Comparison of ENCODE assay signal across 12 cellular contexts in the genomic region with DNA sequence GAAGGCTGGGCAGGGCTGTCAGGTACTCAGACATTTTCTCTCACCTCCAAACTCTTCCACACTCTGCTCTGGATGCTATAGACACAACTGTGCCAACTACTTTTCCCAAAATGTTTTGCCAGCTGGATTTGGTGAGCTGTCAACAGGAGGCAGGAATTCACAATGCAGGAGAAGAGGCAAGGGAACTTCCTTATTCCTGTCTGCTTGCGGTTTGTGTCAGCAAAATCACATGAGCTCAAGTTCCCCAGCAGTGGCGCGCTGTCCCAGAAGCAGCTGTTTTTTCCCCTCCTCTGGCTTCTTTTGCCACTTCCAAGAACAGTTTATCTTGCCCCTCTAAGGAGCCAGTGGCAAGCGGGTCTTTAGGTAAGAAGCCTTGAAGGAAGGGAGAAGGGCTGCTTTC.
DNase-seq lines count a peak whose midpoint lies in the region; ATAC-seq, FAIRE-seq and TF ChIP-seq lines count a peak whose summit lies in the region.
"Had no signal": no experiment of that assay in that cellular context is flagged by ENCODE, and none has a peak within 500 bp of the region (broad histone marks: within the 10 kb centered on the region; RNA-seq: fewer than 3 reads in every experiment).

No MANE protein-coding gene starts in this region.

- TF ChIP-seq POLR2A in HepG2 (IDR thresholded peaks at IDR 0.05; ENCODE audit: insufficient read depth in 1 of 2, low read depth in 2 of 2, low read length in 2 of 2): no peak

- H3K27ac ChIP-seq in liver (ENCODE audit: low read depth in 1 of 2, low read length in 2 of 2) (no peak overlapping the region), HepG2 (ENCODE audit: extremely low read length, insufficient read depth, low read length) (no peak overlapping the region), lower lobe of right lung (no peak overlapping the region), aorta (ENCODE audit: low read depth in 1 of 2, low read length in 2 of 2) (no peak overlapping the region)

- no peak for FAIRE-seq in HepG2 (lab: Jason Lieb, UNC)
- FAIRE-seq: G401.6, GM19239 had no signal

- H3K27me3 ChIP-seq in liver (ENCODE audit: control insufficient read depth in 4 of 4, insufficient read depth in 4 of 4, low read length in 3 of 4): no peaks in the 10 kb centered on the region
- no peaks in the 10 kb centered on the region for H3K27me3 ChIP-seq in HepG2 (ENCODE audit: control insufficient read depth in 1 of 2, insufficient read depth in 2 of 2, low read length in 2 of 2)
- no peaks in the 10 kb centered on the region for H3K27me3 ChIP-seq in lower lobe of right lung (ENCODE audit: low read depth)
- no peaks in the 10 kb centered on the region for H3K27me3 ChIP-seq in aorta (ENCODE audit: control insufficient read depth in 1 of 2, insufficient read depth in 2 of 2, low read length in 1 of 2)
- H3K27me3 ChIP-seq: upper lobe of left lung had no signal

- DNase-seq in HepG2 (ENCODE audit: low spot score): no peak
- DNase-seq in epithelial cell of esophagus (ENCODE audit: low read depth): peak; percentile 21
- DNase-seq in lower lobe of right lung: peak; percentile 51
- DNase-seq in aorta: peak in 1 of 2 donors; percentile 63
- no peak for DNase-seq in COR-L47 (lab: John Stamatoyannopoulos, UW)
- no peak for DNase-seq in HPDE6-E6E7 (ENCODE audit: extremely low spot score)
- no peak for DNase-seq in GOT3 (lab: John Stamatoyannopoulos, UW)
- DNase-seq: NCI-H226 had no signal

- no peak overlapping the region for H3K9ac ChIP-seq in liver (ENCODE audit: low read depth in 1 of 2, low read length in 2 of 2)
- H3K9ac ChIP-seq in HepG2 (ENCODE audit: insufficient read depth, low read depth, low read length): no peak overlapping the region

- H2AFZ ChIP-seq in HepG2 (ENCODE audit: low read length): no peak overlapping the region

- H4K20me1 ChIP-seq in HepG2 (ENCODE audit: insufficient read depth, low read length): no peaks in the 10 kb centered on the region

- CTCF ChIA-PET in HepG2 (lab: Yijun Ruan, JAX; ENCODE audit: low intra/inter-chr PET ratio, low total read pairs): no interaction called here

- H3K4me1 ChIP-seq in liver (ENCODE audit: control insufficient read depth in 4 of 4, insufficient read depth in 4 of 4, low read length in 3 of 4) (no peaks in the 10 kb centered on the region), HepG2 (ENCODE audit: insufficient read depth, low read length) (no peaks in the 10 kb centered on the region), lower lobe of right lung (no peaks in the 10 kb centered on the region), aorta (ENCODE audit: control insufficient read depth in 1 of 2, insufficient read depth in 2 of 2, low read length in 2 of 2) (peaks cover 0 to 1% of the 10 kb centered on the region in 2 donors)

- intact Hi-C loops in HepG2 (cut with micrococcal nuclease; ENCODE audit: unreplicated experiment): no loop called here
- intact Hi-C loops in lower lobe of right lung (cut with DNase I): no loop called here
- intact Hi-C loops in aorta (cut with DNase I): no loop called here

- TF ChIP-seq CTCF in liver (IDR thresholded peaks at IDR 0.05; ENCODE audit: low read depth, low read length, missing input control) (no peak), HepG2 (CRISPR knock-in tag; IDR thresholded peaks at IDR 0.05) (no peak), epithelial cell of esophagus (IDR thresholded peaks at IDR 0.05; ENCODE audit: insufficient read depth, low read depth, low read length, missing control alignments) (peak; percentile 17), lower lobe of right lung (IDR thresholded peaks at IDR 0.05) (no peak)

- in situ Hi-C loops in HepG2 (cut with HindIII; ENCODE audit: extremely low pct_ligation_motif_present, low pct_unique_long_range_greater_than_20kb): no loop called here

- POLR2A ChIA-PET in HepG2 (lab: Yijun Ruan, JAX): no interaction called here

- H3K4me2 ChIP-seq in HepG2 (ENCODE audit: low read depth, low read length): no peak overlapping the region

- BruUV-seq in HepG2 (replicated peaks; lab: Mats Ljungman, UMichigan): no TSS peak

- H3K4me3 ChIP-seq in liver (ENCODE audit: low read depth in 1 of 3, low read length in 3 of 3) (no peak overlapping the region), HepG2 (replicated peaks in 1 of 3; ENCODE audit: insufficient read depth in 1 of 3, low read depth in 2 of 3, low read length in 3 of 3) (no peak overlapping the region), epithelial cell of esophagus (ENCODE audit: low read length) (no peak overlapping the region), lower lobe of right lung (no peak overlapping the region), aorta (ENCODE audit: low read length in 2 of 2) (no peak overlapping the region)
- H3K4me3 ChIP-seq: upper lobe of left lung had no signal

- no peaks in the 10 kb centered on the region for H3K9me3 ChIP-seq in liver (ENCODE audit: control insufficient read depth in 4 of 4, low read length in 3 of 4)
- no peaks in the 10 kb centered on the region for H3K9me3 ChIP-seq in HepG2 (ENCODE audit: low read length)
- no peaks in the 10 kb centered on the region for H3K9me3 ChIP-seq in lower lobe of right lung
- peaks cover 3% of the 10 kb centered on the region for H3K9me3 ChIP-seq in aorta (ENCODE audit: control insufficient read depth, low read length)
- H3K9me3 ChIP-seq: upper lobe of left lung had no signal

- 71% methylated on average over 4 of the region's 4 CpGs for WGBS in liver
- WGBS in HepG2 (ENCODE audit: low lambda C conversion rate): 71% methylated on average over 4 of the region's 4 CpGs
- WGBS in aorta, 2 donors: 33 to 54% methylated on average over 4 of the region's 4 CpGs

- no peak for ATAC-seq in HepG2
- ATAC-seq in lower lobe of right lung: peak; percentile 65 to 72
- ATAC-seq in aorta (ENCODE audit: low FRiP score): peak; percentile 40

- peak; percentile 7 to 8 for TF ChIP-seq RAD21 in liver (IDR thresholded peaks at IDR 0.05)
- no peak for TF ChIP-seq RAD21 in HepG2 (CRISPR knock-in tag; IDR thresholded peaks at IDR 0.05)

- no peaks in the 10 kb centered on the region for H3K79me2 ChIP-seq in HepG2 (ENCODE audit: insufficient read depth, low read length)

- TF ChIP-seq EP300 in HepG2 (IDR thresholded peaks at IDR 0.05; ENCODE audit: low read depth in 2 of 2, low read length in 2 of 2) (no peak), HepG2 (CRISPR knock-in tag; IDR thresholded peaks at IDR 0.05; ENCODE audit: borderline replicate concordance) (no peak)

- H3K36me3 ChIP-seq in liver (ENCODE audit: control insufficient read depth in 4 of 4, insufficient read depth in 3 of 4, low read depth in 1 of 4, low read length in 3 of 4) (no peaks in the 10 kb centered on the region), HepG2 (replicated peaks in 1 of 2; ENCODE audit: control insufficient read depth in 1 of 2, insufficient read depth in 2 of 2, low read length in 2 of 2) (no peaks in the 10 kb centered on the region), lower lobe of right lung (no peaks in the 10 kb centered on the region), aorta (ENCODE audit: control insufficient read depth in 1 of 2, insufficient read depth in 2 of 2, low read length in 1 of 2) (no peaks in the 10 kb centered on the region)
- H3K36me3 ChIP-seq: upper lobe of left lung had no signal

TF ChIP-seq in liver, 16 proteins besides CTCF, POLR2A, EP300 and RAD21 (continues in another document):
- TF ChIP-seq ZBTB33 (IDR thresholded peaks at IDR 0.05) (no peak), SP1 (IDR thresholded peaks at IDR 0.05) (no peak), ATF3 (IDR thresholded peaks at IDR 0.05) (no peak), HNF4A (conservative IDR thresholded peaks at IDR 0.05) (no peak), RXRA (IDR thresholded peaks at IDR 0.05) (no peak), YY1 (IDR thresholded peaks at IDR 0.05) (no peak)

TF ChIP-seq in HepG2, 621 proteins besides CTCF, POLR2A, EP300 and RAD21 (continues in another document):
- TF ChIP-seq ZNF354B (CRISPR knock-in tag; IDR thresholded peaks at IDR 0.05) (no peak), SP1 (IDR thresholded peaks at IDR 0.05) (no peak), SP1 (CRISPR knock-in tag; IDR thresholded peaks at IDR 0.05) (no peak), NFKBIZ (CRISPR knock-in tag; IDR thresholded peaks at IDR 0.05) (no peak), ZFY (CRISPR knock-in tag; IDR thresholded peaks at IDR 0.05) (no peak), PCBP1 (IDR thresholded peaks at IDR 0.05; ENCODE audit: borderline replicate concordance, low read depth, low read length) (no peak), MTF1 (CRISPR knock-in tag; IDR thresholded peaks at IDR 0.05) (no peak), ZNF460 (CRISPR knock-in tag; IDR thresholded peaks at IDR 0.05; ENCODE audit: borderline replicate concordance) (no peak)
- TF ChIP-seq, protein P1, sequence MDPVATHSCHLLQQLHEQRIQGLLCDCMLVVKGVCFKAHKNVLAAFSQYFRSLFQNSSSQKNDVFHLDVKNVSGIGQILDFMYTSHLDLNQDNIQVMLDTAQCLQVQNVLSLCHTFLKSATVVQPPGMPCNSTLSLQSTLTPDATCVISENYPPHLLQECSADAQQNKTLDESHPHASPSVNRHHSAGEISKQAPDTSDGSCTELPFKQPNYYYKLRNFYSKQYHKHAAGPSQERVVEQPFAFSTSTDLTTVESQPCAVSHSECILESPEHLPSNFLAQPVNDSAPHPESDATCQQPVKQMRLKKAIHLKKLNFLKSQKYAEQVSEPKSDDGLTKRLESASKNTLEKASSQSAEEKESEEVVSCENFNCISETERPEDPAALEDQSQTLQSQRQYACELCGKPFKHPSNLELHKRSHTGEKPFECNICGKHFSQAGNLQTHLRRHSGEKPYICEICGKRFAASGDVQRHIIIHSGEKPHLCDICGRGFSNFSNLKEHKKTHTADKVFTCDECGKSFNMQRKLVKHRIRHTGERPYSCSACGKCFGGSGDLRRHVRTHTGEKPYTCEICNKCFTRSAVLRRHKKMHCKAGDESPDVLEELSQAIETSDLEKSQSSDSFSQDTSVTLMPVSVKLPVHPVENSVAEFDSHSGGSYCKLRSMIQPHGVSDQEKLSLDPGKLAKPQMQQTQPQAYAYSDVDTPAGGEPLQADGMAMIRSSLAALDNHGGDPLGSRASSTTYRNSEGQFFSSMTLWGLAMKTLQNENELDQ (CRISPR knock-in tag; IDR thresholded peaks at IDR 0.05; ENCODE audit: borderline replicate concordance): no peak
- TF ChIP-seq, protein P2, sequence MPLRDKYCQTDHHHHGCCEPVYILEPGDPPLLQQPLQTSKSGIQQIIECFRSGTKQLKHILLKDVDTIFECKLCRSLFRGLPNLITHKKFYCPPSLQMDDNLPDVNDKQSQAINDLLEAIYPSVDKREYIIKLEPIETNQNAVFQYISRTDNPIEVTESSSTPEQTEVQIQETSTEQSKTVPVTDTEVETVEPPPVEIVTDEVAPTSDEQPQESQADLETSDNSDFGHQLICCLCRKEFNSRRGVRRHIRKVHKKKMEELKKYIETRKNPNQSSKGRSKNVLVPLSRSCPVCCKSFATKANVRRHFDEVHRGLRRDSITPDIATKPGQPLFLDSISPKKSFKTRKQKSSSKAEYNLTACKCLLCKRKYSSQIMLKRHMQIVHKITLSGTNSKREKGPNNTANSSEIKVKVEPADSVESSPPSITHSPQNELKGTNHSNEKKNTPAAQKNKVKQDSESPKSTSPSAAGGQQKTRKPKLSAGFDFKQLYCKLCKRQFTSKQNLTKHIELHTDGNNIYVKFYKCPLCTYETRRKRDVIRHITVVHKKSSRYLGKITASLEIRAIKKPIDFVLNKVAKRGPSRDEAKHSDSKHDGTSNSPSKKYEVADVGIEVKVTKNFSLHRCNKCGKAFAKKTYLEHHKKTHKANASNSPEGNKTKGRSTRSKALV (CRISPR knock-in tag; IDR thresholded peaks at IDR 0.05): no peak

Comparison
In these comparisons a context has a peak if more than half of its experiments do, and no peak if none do; other contexts are left out.
1. DNase-seq: peak in epithelial cell of esophagus (single experiment) and lower lobe of right lung (single experiment); none in HepG2 (single experiment), COR-L47 (single experiment), HPDE6-E6E7 (single experiment) and GOT3 (single experiment).